31 cellular contexts compared by ENCODE assay signal in genomic region chr7:154892459-154892858, GRCh38.
A peak's percentile ranks its signal among the peaks of the same experiment; 100 is the strongest.
DNase-seq lines count a peak whose midpoint lies in the region; ATAC-seq, FAIRE-seq and TF ChIP-seq lines count a peak whose summit lies in the region.
"Had no signal": no experiment of that assay in that cellular context is flagged by ENCODE, and none has a peak within 500 bp of the region (broad histone marks: within the 10 kb centered on the region; RNA-seq: fewer than 3 reads in every experiment).

No MANE protein-coding gene starts in this region.

- H3K9me1 ChIP-seq in K562 (ENCODE audit: control insufficient read depth, insufficient read depth, low read length): no peaks in the 10 kb centered on the region

- H2AFZ ChIP-seq in GM23338: no peak overlapping the region
- peak overlapping the region; percentile 29; the same call in 1 of the 2 replicates for H2AFZ ChIP-seq in K562 (ENCODE audit: low read depth, low read length)
- no peak overlapping the region for H2AFZ ChIP-seq in HepG2 (ENCODE audit: low read length)

- in situ Hi-C loops in K562 (cut with MboI): no loop called here
- in situ Hi-C loops in HepG2 (cut with HindIII; ENCODE audit: extremely low pct_ligation_motif_present, low pct_unique_long_range_greater_than_20kb): no loop called here

- DNase-seq in AG20443 (ENCODE audit: low spot score) (peak; percentile 26), GM23338 (ENCODE audit: low spot score) (no peak), K562 (ENCODE audit: extremely low read depth in 1 of 4, low spot score in 3 of 4) (peak; percentile 40 to 74 (median 62)), HepG2 (ENCODE audit: low spot score) (no peak), spleen (no peak), RCC 7860 (ENCODE audit: low spot score) (no peak), UCSD-AML1 (lab: John Stamatoyannopoulos, UW; ENCODE audit: unreplicated experiment) (no peak), pons (ENCODE audit: low spot score) (no peak)
- DNase-seq: ACHN; activated CD4-positive, alpha-beta T cell treated with anti-CD3 and anti-CD28 coated beads, Interleukin-2, amount 50 U/mL, for 1 hour; activated naive CD4-positive, alpha-beta T cell treated with Interleukin-2 at 50 U/mL for 16 hours; activated T-cell treated with anti-CD3 and anti-CD28 coated beads, Interleukin-2, amount 50 U/mL, for 72 hours; COR-L47; DND-41; dorsolateral prefrontal cortex; hypothalamus; midbrain; naive thymus-derived CD8-positive, alpha-beta T cell; NCI-H446 treated with DMSO at 0.1 percent for 48 hours; pancreas; SJCRH30; stimulated activated CD4-positive, alpha-beta T cell treated with anti-CD3 and anti-CD28 coated beads, Interleukin-2, amount 100 ng/mL, for 48 hours; T1000 had no signal

- peaks cover 17% of the 10 kb centered on the region for H3K9me3 Mint-ChIP-seq in GM23338

- H3K36me3 ChIP-seq in GM23338 (ENCODE audit: insufficient read depth) (no peaks in the 10 kb centered on the region), K562 (ENCODE audit: control insufficient read depth, insufficient read depth, low read length) (no peaks in the 10 kb centered on the region), HepG2 (replicated peaks in 1 of 2; ENCODE audit: control insufficient read depth in 1 of 2, insufficient read depth in 2 of 2, low read length in 2 of 2) (no peaks in the 10 kb centered on the region), spleen (no peaks in the 10 kb centered on the region)
- H3K36me3 ChIP-seq: BLaER1, pancreas, right atrium auricular region, SJCRH30 had no signal

- H3K4me1 ChIP-seq in GM23338 (ENCODE audit: insufficient read depth): no peaks in the 10 kb centered on the region
- peaks cover 2 to 5% of the 10 kb centered on the region in 2 experiments; a peak in 1 of 5 replicates for H3K4me1 ChIP-seq in K562 (replicated peaks in 1 of 2; ENCODE audit: control insufficient read depth in 2 of 2, insufficient read depth in 2 of 2, low read length in 2 of 2)
- no peaks in the 10 kb centered on the region for H3K4me1 ChIP-seq in HepG2 (ENCODE audit: insufficient read depth, low read length)
- no peaks in the 10 kb centered on the region for H3K4me1 ChIP-seq in spleen
- H3K4me1 ChIP-seq: pancreas, right atrium auricular region, SJCRH30 had no signal

- no peaks in the 10 kb centered on the region; the same call in 2 of the 3 replicates for H3K4me1 Mint-ChIP-seq in GM23338
- H3K4me1 Mint-ChIP-seq: naive thymus-derived CD8-positive, alpha-beta T cell; WTC11 had no signal

- no peaks in the 10 kb centered on the region for H3F3A ChIP-seq in GM23338 (replicated peaks; ENCODE audit: low read depth)

- TF ChIP-seq POLR2A in K562 (conservative IDR thresholded peaks at IDR 0.05): no peak
- no peak for TF ChIP-seq POLR2A in HepG2 (IDR thresholded peaks at IDR 0.05; ENCODE audit: insufficient read depth in 1 of 2, low read depth in 2 of 2, low read length in 2 of 2)
- TF ChIP-seq POLR2A in spleen (IDR thresholded peaks at IDR 0.05): no peak

- 5% methylated on average over 27 of the region's 28 CpGs for WGBS in K562 (ENCODE audit: insufficient coverage, low coverage, missing lambda C conversion rate)
- 30% methylated on average over 3 of the region's 28 CpGs for WGBS in HepG2 (ENCODE audit: low lambda C conversion rate)
- WGBS in spleen, 5 donors: 30 to 49% (median 43%) methylated on average over 16 to 28 of the region's 28 CpGs

- 0 out of 4 replicates have a peak overlapping the region, but pooled peaks of 1 of the 2 experiments have one; percentile 1 for H3K9ac ChIP-seq in K562 (ENCODE audit: insufficient read depth in 1 of 2, low read depth in 2 of 2, low read length in 2 of 2)
- no peak overlapping the region for H3K9ac ChIP-seq in HepG2 (ENCODE audit: insufficient read depth, low read depth, low read length)
- H3K9ac ChIP-seq: BLaER1, KMS-11 had no signal

- FAIRE-seq in K562 (lab: Jason Lieb, UNC) (no peak), HepG2 (lab: Jason Lieb, UNC) (no peak), RCC 7860 (lab: Jason Lieb, UNC) (no peak)
- FAIRE-seq: endothelial cell of umbilical vein, keratinocyte, pancreas had no signal

- POLR2A ChIA-PET in K562 (lab: Yijun Ruan, JAX): no interaction called here
- POLR2A ChIA-PET in HepG2 (lab: Yijun Ruan, JAX): no interaction called here

- no peaks in the 10 kb centered on the region for H3K79me2 ChIP-seq in GM23338 (replicated peaks; ENCODE audit: insufficient read depth)
- H3K79me2 ChIP-seq in K562 (ENCODE audit: control insufficient read depth, insufficient read depth, low read length): no peaks in the 10 kb centered on the region
- no peaks in the 10 kb centered on the region for H3K79me2 ChIP-seq in HepG2 (ENCODE audit: insufficient read depth, low read length)

- H3K27me3 Mint-ChIP-seq in GM23338 (ENCODE audit: insufficient read depth, low read depth, poor library complexity): peaks cover 2% of the 10 kb centered on the region

- H3K4me3 ChIP-seq in GM23338 (no peak overlapping the region), K562 (no peak overlapping the region), HepG2 (replicated peaks in 1 of 3; ENCODE audit: insufficient read depth in 1 of 3, low read depth in 2 of 3, low read length in 3 of 3) (no peak overlapping the region), spleen (no peak overlapping the region)
- H3K4me3 ChIP-seq: BLaER1, dorsolateral prefrontal cortex, pancreas, right atrium auricular region, SJCRH30 had no signal

- no TSS peak for BruUV-seq in K562 (replicated peaks; lab: Mats Ljungman, UMichigan)
- no TSS peak for BruUV-seq in HepG2 (replicated peaks; lab: Mats Ljungman, UMichigan)

- no peaks in the 10 kb centered on the region for H3K27me3 ChIP-seq in GM23338 (ENCODE audit: insufficient read depth)
- peaks cover 49 to 90% of the 10 kb centered on the region in 2 experiments for H3K27me3 ChIP-seq in K562 (ENCODE audit: control insufficient read depth in 2 of 2, insufficient read depth in 2 of 2, low read length in 2 of 2)
- peaks cover 1 to 55% of the 10 kb centered on the region in 2 experiments; a peak in 2 of 5 replicates for H3K27me3 ChIP-seq in HepG2 (ENCODE audit: control insufficient read depth in 1 of 2, insufficient read depth in 2 of 2, low read length in 2 of 2)
- H3K27me3 ChIP-seq in spleen (replicated peaks in 1 of 7): peaks cover 0 to 46% (median 0%) of the 10 kb centered on the region in 7 donors
- H3K27me3 ChIP-seq: BLaER1, dorsolateral prefrontal cortex, pancreas, right atrium auricular region, SJCRH30 had no signal

- TF ChIP-seq EP300 in K562 (IDR thresholded peaks at IDR 0.05; ENCODE audit: low read length) (no peak), HepG2 (IDR thresholded peaks at IDR 0.05; ENCODE audit: low read depth in 2 of 2, low read length in 2 of 2) (no peak), HepG2 (CRISPR knock-in tag; IDR thresholded peaks at IDR 0.05; ENCODE audit: borderline replicate concordance) (no peak)

- H3K4me2 ChIP-seq in GM23338 (no peak overlapping the region), K562 (ENCODE audit: insufficient read depth, low read length) (peak overlapping the region; percentile 57), HepG2 (ENCODE audit: low read depth, low read length) (no peak overlapping the region)
- H3K4me2 ChIP-seq: BLaER1, KMS-11 had no signal

- CTCF ChIA-PET in K562 (lab: Yijun Ruan, JAX; ENCODE audit: low intra/inter-chr PET ratio): no interaction called here
- CTCF ChIA-PET in HepG2 (lab: Yijun Ruan, JAX; ENCODE audit: low intra/inter-chr PET ratio, low total read pairs): no interaction called here

- 0 out of 3 replicates have a peak overlapping the region, but pooled peaks have one; percentile 37 for H3K4me3 Mint-ChIP-seq in GM23338
- H3K4me3 Mint-ChIP-seq: activated T-cell treated with anti-CD3 and anti-CD28 coated beads, Interleukin-2, amount 50 U/mL, for 72 hours; naive thymus-derived CD8-positive, alpha-beta T cell; WTC11 had no signal

- H4K20me1 ChIP-seq in GM23338 (replicated peaks; ENCODE audit: insufficient read depth): no peaks in the 10 kb centered on the region
- H4K20me1 ChIP-seq in K562 (replicated peaks; ENCODE audit: control insufficient read depth, insufficient read depth, low read length): 0 out of 2 replicates have a peak, but pooled peaks cover 4% of the 10 kb centered on the region
- peaks cover 3% of the 10 kb centered on the region; the same call in 1 of the 2 replicates for H4K20me1 ChIP-seq in HepG2 (ENCODE audit: insufficient read depth, low read length)
- H4K20me1 ChIP-seq: BLaER1 had no signal

- H3K27ac Mint-ChIP-seq in GM23338: no peak overlapping the region
- H3K27ac Mint-ChIP-seq: activated T-cell treated with anti-CD3 and anti-CD28 coated beads, Interleukin-2, amount 50 U/mL, for 72 hours; naive thymus-derived CD8-positive, alpha-beta T cell; WTC11 had no signal

- H3K27ac ChIP-seq in GM23338 (ENCODE audit: low read depth) (no peak overlapping the region), K562 (ENCODE audit: extremely low read depth, low read depth, low read length) (no peak overlapping the region), HepG2 (ENCODE audit: extremely low read length, insufficient read depth, low read length) (no peak overlapping the region), spleen (no peak overlapping the region)
- H3K27ac ChIP-seq: BLaER1, dorsolateral prefrontal cortex, KMS-11, pancreas, right atrium auricular region, SJCRH30 had no signal

- H3K36me3 Mint-ChIP-seq in GM23338 (ENCODE audit: low read depth): peaks cover 8% of the 10 kb centered on the region; the same call in 1 of the 3 replicates
- H3K36me3 Mint-ChIP-seq: naive thymus-derived CD8-positive, alpha-beta T cell had no signal

- no peaks in the 10 kb centered on the region for H3K9me3 ChIP-seq in K562 (replicated peaks; ENCODE audit: control insufficient read depth, insufficient read depth, low read depth, low read length)
- H3K9me3 ChIP-seq in HepG2 (ENCODE audit: low read length): no peaks in the 10 kb centered on the region
- H3K9me3 ChIP-seq in spleen: peaks cover 0 to 9% (median 3%) of the 10 kb centered on the region in 8 donors
- H3K9me3 ChIP-seq: pancreas, right atrium auricular region, SJCRH30 had no signal

- H3K9me2 ChIP-seq in GM23338 (ENCODE audit: insufficient read depth): no peaks in the 10 kb centered on the region

- ATAC-seq in GM23338 (peak; percentile 84), K562 (peak; percentile 90), HepG2 (no peak; the same call in 2 of the 3 replicates)
- ATAC-seq: activated T-cell treated with anti-CD3 and anti-CD28 coated beads, Interleukin-2, amount 50 U/mL, for 72 hours; HCT116; naive thymus-derived CD8-positive, alpha-beta T cell; Panc1; pancreas; WTC11 had no signal

- no peak for TF ChIP-seq RAD21 in K562 (CRISPR knock-in tag; conservative IDR thresholded peaks at IDR 0.05 in 1 of 2, IDR thresholded peaks at IDR 0.05 in 1 of 2)
- TF ChIP-seq RAD21 in HepG2 (CRISPR knock-in tag; IDR thresholded peaks at IDR 0.05): no peak

- TF ChIP-seq CTCF in GM23338 (conservative IDR thresholded peaks at IDR 0.05; ENCODE audit: low read depth in 2 of 2) (no peak), K562 (IDR thresholded peaks at IDR 0.05 in 2 of 3, conservative IDR thresholded peaks at IDR 0.05 in 1 of 3; ENCODE audit: insufficient read depth in 2 of 3, low read depth in 1 of 3, low read length in 3 of 3) (peak; percentile 56 to 65 (median 59)), HepG2 (CRISPR knock-in tag; IDR thresholded peaks at IDR 0.05) (0 out of 2 replicates have a peak, but pooled peaks have one; percentile 14), spleen (IDR thresholded peaks at IDR 0.05 in 8 of 11, conservative IDR thresholded peaks at IDR 0.05 in 3 of 11) (no peak)

- intact Hi-C loops in K562 (cut with micrococcal nuclease) (no loop called here), HepG2 (cut with micrococcal nuclease; ENCODE audit: unreplicated experiment) (no loop called here), spleen (cut with DNase I; ENCODE audit: low total_unique reads) (no loop called here)

Comparison
In these comparisons a context has a peak if more than half of its experiments do, and no peak if none do; other contexts are left out.
1. DNase-seq: peak in AG20443 (single experiment) and K562 (4 of 4); none in GM23338 (single experiment), HepG2 (single experiment), spleen (single experiment), RCC 7860 (single experiment), UCSD-AML1 (single experiment) and pons (single experiment).
2. CTCF ChIP-seq: peak in K562 (3 of 3) and HepG2 (single experiment); none in GM23338 (0 of 2) and spleen (0 of 11).